ENCODE assay signal across 8 cellular contexts in the genomic region with DNA sequence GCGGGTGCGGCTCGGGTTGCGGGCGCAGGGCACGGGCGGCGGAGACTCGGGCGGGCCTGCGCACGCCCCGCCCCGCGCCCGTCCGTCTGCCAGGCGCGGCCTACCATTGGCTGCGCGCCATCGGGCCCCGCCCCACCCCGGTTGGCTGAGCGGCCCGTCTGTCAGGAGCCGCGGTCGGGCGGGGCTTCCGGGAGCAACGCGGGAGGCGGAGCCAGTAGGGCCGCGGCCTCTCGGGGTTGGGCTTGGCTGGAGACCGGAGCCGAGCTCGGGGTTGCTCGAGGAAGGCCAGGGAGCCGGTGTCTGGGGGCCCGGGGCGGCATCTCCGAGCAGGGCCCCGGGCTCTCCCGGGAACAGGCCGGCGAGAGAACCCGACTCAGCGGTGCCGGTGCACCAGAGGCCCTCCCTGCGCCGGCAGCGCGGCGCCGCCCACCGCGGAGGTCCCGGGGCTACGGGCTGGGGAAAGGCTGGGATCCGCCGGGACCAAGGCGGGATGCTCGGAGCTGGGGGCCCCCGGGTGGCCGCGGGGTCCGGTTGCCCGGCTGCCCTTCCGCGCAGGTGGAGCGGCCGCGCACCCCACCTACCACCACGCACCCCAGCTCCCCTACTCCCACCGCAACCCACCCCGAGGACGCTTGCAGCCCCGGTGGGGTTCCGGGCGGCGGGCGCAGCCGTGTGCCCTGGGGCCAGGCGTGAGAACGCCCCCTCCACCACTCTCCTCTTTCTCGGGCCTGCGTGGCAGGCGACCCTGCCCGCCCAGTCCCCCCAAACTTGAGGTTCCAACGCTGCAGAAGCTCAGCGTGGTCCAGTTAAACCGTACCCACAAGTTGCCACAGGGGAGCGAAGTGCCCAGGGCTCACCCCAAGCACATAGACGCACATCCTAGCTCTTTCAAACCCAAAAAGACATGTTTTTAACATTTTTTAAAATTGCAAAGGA. TPM values are rescaled to one million over a fixed set of nuclear protein-coding genes. Genes with fewer than 3 reads are reported as not detected.
A peak's percentile ranks its signal among the peaks of the same experiment; 100 is the strongest.
DNase-seq lines count a peak whose midpoint lies in the region; ATAC-seq and TF ChIP-seq lines count a peak whose summit lies in the region.

Gene HRAS (minus strand): TSS at position 58 of the 936 bp plus-strand sequence.

- ATAC-seq in HG03432 (IDR thresholded peaks at IDR 0.05; ENCODE audit: unreplicated experiment), result peak; percentile 72
- ATAC-seq in activated CD4-positive, alpha-beta T cell treated with anti-CD3 and anti-CD28 coated beads for 36 hours, result peak; percentile 93

- no peaks in the 10 kb centered on the region for H3K27me3 Mint-ChIP-seq in activated CD4-positive, alpha-beta T cell treated with anti-CD3 and anti-CD28 coated beads for 36 hours
- no peaks in the 10 kb centered on the region for H3K27me3 Mint-ChIP-seq in chondrocyte (ENCODE audit: low read depth)

- H3K27ac Mint-ChIP-seq in activated CD4-positive, alpha-beta T cell treated with anti-CD3 and anti-CD28 coated beads for 36 hours, result peak within 1 kb of the TSS; percentile 81
- peak within 1 kb of the TSS; percentile 83 for H3K27ac Mint-ChIP-seq in chondrocyte (ENCODE audit: unreplicated experiment)

- TF ChIP-seq CTCF in AG10803 (conservative IDR thresholded peaks at IDR 0.05; ENCODE audit: low read length) (no peak), chondrocyte (IDR thresholded peaks at IDR 0.05) (no peak)

- H3K27me3 ChIP-seq in layer of hippocampus (ENCODE audit: control insufficient read depth, insufficient read depth, low read length), result no peaks in the 10 kb centered on the region

- H3K4me3 ChIP-seq in AG10803 (ENCODE audit: low read length), result peak within 1 kb of the TSS; percentile 72

- POLR2A ChIA-PET in activated CD4-positive, alpha-beta T cell treated with anti-CD3 and anti-CD28 coated beads for 36 hours (lab: Charles Lee), result interaction anchor here (0.7 to 1.2 kb wide), 4 partner anchors 17 to 328 kb away, joined by 3 to 6 read pairs (median 4); partner anchors contain the start of genes BET1L and RIC8A

- peak within 1 kb of the TSS; percentile 79 for H3K4me3 Mint-ChIP-seq in activated CD4-positive, alpha-beta T cell treated with anti-CD3 and anti-CD28 coated beads for 36 hours
- peak within 1 kb of the TSS; percentile 81 for H3K4me3 Mint-ChIP-seq in chondrocyte (ENCODE audit: unreplicated experiment)

- intact Hi-C loops in activated CD4-positive, alpha-beta T cell treated with anti-CD3 and anti-CD28 coated beads for 36 hours (cut with DNase I, micrococcal nuclease), result loop anchor here (1.0 to 5.0 kb wide), 16 partner anchors 17 to 375 kb away; partner anchors contain the start of genes CHID1 (in 1 of the 2), DEAF1 (in 1 of the 2), IRF7 (in 1 of the 2) and LMNTD2 (in 1 of the 2)

- CTCF ChIA-PET in activated CD4-positive, alpha-beta T cell treated with anti-CD3 and anti-CD28 coated beads for 36 hours (lab: Charles Lee), result interaction anchor here (0.6 to 1.4 kb wide), 11 partner anchors 10 to 785 kb away, joined by 3 to 7 read pairs (median 4); no protein-coding TSS in a partner anchor

- peaks cover 1% of the 10 kb centered on the region for H3K36me3 Mint-ChIP-seq in activated CD4-positive, alpha-beta T cell treated with anti-CD3 and anti-CD28 coated beads for 36 hours (ENCODE audit: low read depth)
- H3K36me3 Mint-ChIP-seq in chondrocyte (ENCODE audit: low read depth), result no peaks in the 10 kb centered on the region

- H3K9me3 Mint-ChIP-seq in activated CD4-positive, alpha-beta T cell treated with anti-CD3 and anti-CD28 coated beads for 36 hours (ENCODE audit: low read depth), result no peaks in the 10 kb centered on the region
- H3K9me3 Mint-ChIP-seq in chondrocyte (ENCODE audit: low read depth), result no peaks in the 10 kb centered on the region

- DNase-seq in AG10803 (ENCODE audit: low read depth) (peak; percentile 93), NCI-H510A (lab: John Stamatoyannopoulos, UW) (peak; percentile 72), chondrocyte (ENCODE audit: low spot score) (peak; percentile 99)
- peak; percentile 98 for DNase-seq in activated CD4-positive, alpha-beta T cell treated with anti-CD3 and anti-CD28 coated beads for 36 hours
- DNase-seq in stimulated activated CD4-positive, alpha-beta T cell treated with anti-CD3 and anti-CD28 coated beads, Interleukin-1b, Interleukin-23, amount 100 ng/mL, for 24 hours (ENCODE audit: low read depth in 4 of 4, low spot score in 1 of 4), result peak; percentile 81 to 94 (median 90)

- peaks cover 17% of the 10 kb centered on the region for H3K4me1 Mint-ChIP-seq in activated CD4-positive, alpha-beta T cell treated with anti-CD3 and anti-CD28 coated beads for 36 hours
- peaks cover 7% of the 10 kb centered on the region for H3K4me1 Mint-ChIP-seq in chondrocyte (ENCODE audit: low read depth)

- peak within 1 kb of the TSS; percentile 46 for H3K27ac ChIP-seq in layer of hippocampus (ENCODE audit: low read depth, low read length)

- peak; percentile 87 for TF ChIP-seq POLR2A in GM19099 (IDR thresholded peaks at IDR 0.05; ENCODE audit: extremely low read depth, insufficient read length, low read depth)

RNA-seq across cellular contexts. Expression of gene HRAS, which starts in this region (rescaled TPM):
- 10 to 100 TPM; 26.8 to 41.9 TPM for total RNA-seq in activated CD4-positive, alpha-beta T cell treated with anti-CD3 and anti-CD28 coated beads for 36 hours
- total RNA-seq in chondrocyte, result 65.1 to 77.7 TPM (median 68.0 TPM) in 3 replicates

Comparison
In these comparisons a context has a peak if more than half of its experiments do, and no peak if none do; other contexts are left out.
1. Peak in every context shown above with its lines: DNase-seq, ATAC-seq, H3K4me3 ChIP-seq and H3K27ac ChIP-seq.